Comparison of ENCODE assay signal across 17 cellular contexts in the genomic region with DNA sequence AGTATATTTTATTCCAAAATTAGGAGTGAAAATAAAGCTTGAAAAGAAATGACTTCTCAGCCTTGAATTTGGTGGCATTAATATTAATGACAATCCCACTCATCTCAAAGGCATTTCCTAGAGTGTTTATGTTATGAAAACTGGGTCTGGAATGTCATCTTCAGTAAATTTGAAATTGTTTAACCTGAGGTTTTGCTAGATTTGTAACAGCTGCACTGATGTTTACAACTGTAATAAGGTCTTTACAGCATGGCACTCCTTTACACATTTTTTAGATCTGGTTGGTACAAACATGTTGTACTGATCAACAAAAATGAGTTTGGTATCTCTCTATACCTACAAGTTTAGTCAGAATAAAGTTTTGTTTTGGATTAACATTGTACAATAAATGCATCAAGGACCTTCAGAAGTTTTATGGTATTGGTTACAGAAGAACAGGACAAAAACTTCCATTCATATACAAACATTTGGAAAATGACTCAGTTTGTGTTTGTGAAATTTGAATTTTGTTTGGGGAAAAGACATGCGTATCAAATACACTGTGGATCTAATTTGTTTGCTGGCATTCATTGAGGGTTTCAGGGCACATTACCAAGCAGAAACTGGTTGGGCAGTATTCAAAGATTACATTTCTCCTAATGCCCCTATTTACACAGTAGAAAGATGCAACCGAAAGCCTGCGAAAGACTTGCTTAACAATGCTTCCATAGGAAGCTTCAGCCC. TPM values are rescaled to one million over a fixed set of nuclear protein-coding genes. Genes with fewer than 3 reads are reported as not detected.
A peak's percentile ranks its signal among the peaks of the same experiment; 100 is the strongest.
DNase-seq lines count a peak whose midpoint lies in the region; ATAC-seq and TF ChIP-seq lines count a peak whose summit lies in the region.
"Had no signal": no experiment of that assay in that cellular context is flagged by ENCODE, and none has a peak within 500 bp of the region (broad histone marks: within the 10 kb centered on the region; RNA-seq: fewer than 3 reads in every experiment).

No MANE protein-coding gene starts in this region.

- H3K36me3 ChIP-seq in CD4-positive, CD25-positive, alpha-beta regulatory T cell (ENCODE audit: control insufficient read depth, insufficient read depth, low read length) = no peaks in the 10 kb centered on the region
- no peaks in the 10 kb centered on the region for H3K36me3 ChIP-seq in WERI-Rb-1
- H3K36me3 ChIP-seq in MG63 = no peaks in the 10 kb centered on the region

- H3K36me3 Mint-ChIP-seq in CD4-positive, CD25-positive, alpha-beta regulatory T cell = peaks cover 4% of the 10 kb centered on the region
- H3K36me3 Mint-ChIP-seq in mesothelial cell of epicardium = no peaks in the 10 kb centered on the region
- peaks cover 4% of the 10 kb centered on the region for H3K36me3 Mint-ChIP-seq in activated CD8-positive, alpha-beta memory T cell treated with anti-CD3 and anti-CD28 coated beads, Interleukin-2, amount 10 ng/mL, durations not matched to agents 7 days and 5 days
- H3K36me3 Mint-ChIP-seq: natural killer cell had no signal

- H3K4me1 Mint-ChIP-seq in CD4-positive, CD25-positive, alpha-beta regulatory T cell = peaks cover 23 to 33% (median 30%) of the 10 kb centered on the region in 4 donors
- H3K4me1 Mint-ChIP-seq in mesothelial cell of epicardium = peaks cover 19% of the 10 kb centered on the region
- H3K4me1 Mint-ChIP-seq in activated CD8-positive, alpha-beta memory T cell treated with anti-CD3 and anti-CD28 coated beads, Interleukin-2, amount 10 ng/mL, durations not matched to agents 7 days and 5 days = peaks cover 5% of the 10 kb centered on the region

- no peaks in the 10 kb centered on the region for H3K9me3 Mint-ChIP-seq in CD4-positive, CD25-positive, alpha-beta regulatory T cell
- peaks cover 6% of the 10 kb centered on the region for H3K9me3 Mint-ChIP-seq in mesothelial cell of epicardium
- no peaks in the 10 kb centered on the region for H3K9me3 Mint-ChIP-seq in activated CD8-positive, alpha-beta memory T cell treated with anti-CD3 and anti-CD28 coated beads, Interleukin-2, amount 10 ng/mL, durations not matched to agents 7 days and 5 days (ENCODE audit: low read depth)
- H3K9me3 Mint-ChIP-seq: activated naive CD4-positive, alpha-beta T cell treated with anti-CD3 and anti-CD28 coated beads, Interleukin-2, amount 10 ng/mL, durations not matched to agents 7 days and 5 days; natural killer cell had no signal

- no peak for TF ChIP-seq CTCF in mesothelial cell of epicardium (IDR thresholded peaks at IDR 0.05; ENCODE audit: unreplicated experiment)
- no peak for TF ChIP-seq CTCF in WERI-Rb-1 (IDR thresholded peaks at IDR 0.05; ENCODE audit: low read depth, low read length)

- H3K9me3 ChIP-seq in CD4-positive, CD25-positive, alpha-beta regulatory T cell (ENCODE audit: control insufficient read depth in 2 of 2, low read length in 2 of 2) = no peaks in the 10 kb centered on the region
- H3K9me3 ChIP-seq in WERI-Rb-1 (ENCODE audit: severe bottlenecking) (no peaks in the 10 kb centered on the region), MG63 (no peaks in the 10 kb centered on the region)

- no peak overlapping the region for H3K4me3 Mint-ChIP-seq in CD4-positive, CD25-positive, alpha-beta regulatory T cell
- H3K4me3 Mint-ChIP-seq in mesothelial cell of epicardium = no peak overlapping the region
- no peak overlapping the region for H3K4me3 Mint-ChIP-seq in activated CD8-positive, alpha-beta memory T cell treated with anti-CD3 and anti-CD28 coated beads, Interleukin-2, amount 10 ng/mL, durations not matched to agents 7 days and 5 days
- H3K4me3 Mint-ChIP-seq: activated naive CD4-positive, alpha-beta T cell treated with anti-CD3 and anti-CD28 coated beads, Interleukin-2, amount 10 ng/mL, durations not matched to agents 7 days and 5 days; natural killer cell had no signal

- CTCF ChIA-PET in activated CD8-positive, alpha-beta memory T cell treated with anti-CD3 and anti-CD28 coated beads, Interleukin-2, amount 10 ng/mL, durations not matched to agents 7 days and 5 days (lab: Charles Lee) = no interaction called here

- H3K27me3 Mint-ChIP-seq in CD4-positive, CD25-positive, alpha-beta regulatory T cell = no peaks in the 10 kb centered on the region
- no peaks in the 10 kb centered on the region for H3K27me3 Mint-ChIP-seq in mesothelial cell of epicardium (ENCODE audit: low read depth)
- H3K27me3 Mint-ChIP-seq in activated CD8-positive, alpha-beta memory T cell treated with anti-CD3 and anti-CD28 coated beads, Interleukin-2, amount 10 ng/mL, durations not matched to agents 7 days and 5 days = no peaks in the 10 kb centered on the region
- H3K27me3 Mint-ChIP-seq: activated naive CD4-positive, alpha-beta T cell treated with anti-CD3 and anti-CD28 coated beads, Interleukin-2, amount 10 ng/mL, durations not matched to agents 7 days and 5 days had no signal

- no peak for DNase-seq in CD4-positive, CD25-positive, alpha-beta regulatory T cell
- DNase-seq in M059J (ENCODE audit: low read depth) = peak; percentile 60
- DNase-seq in dedifferentiated amniotic fluid mesenchymal stem cell (ENCODE audit: extremely low spot score) = peak; percentile 19
- no peak for DNase-seq in mesothelial cell of epicardium (ENCODE audit: low spot score in 2 of 2, unreplicated experiment in 2 of 2)
- no peak for DNase-seq in activated CD8-positive, alpha-beta memory T cell treated with anti-CD3 and anti-CD28 coated beads, Interleukin-2, amount 10 ng/mL, durations not matched to agents 7 days and 5 days
- DNase-seq in WERI-Rb-1 = no peak
- DNase-seq in MG63 = no peak
- DNase-seq in activated CD4-positive, alpha-beta T cell treated with anti-CD3 and anti-CD28 coated beads, Interleukin-2, amount 50 U/mL, for 1 hour = no peak
- DNase-seq: activated naive CD4-positive, alpha-beta T cell treated with anti-CD3 and anti-CD28 coated beads, Interleukin-2, amount 10 ng/mL, durations not matched to agents 7 days and 5 days; DMS79; foreskin keratinocyte; natural killer cell; NCI-H2171; stimulated activated CD4-positive, alpha-beta T cell treated with anti-CD3 and anti-CD28 coated beads, Interleukin-1b, Interleukin-23, amount 100 ng/mL, for 48 hours; substantia nigra had no signal

- no peaks in the 10 kb centered on the region for H3K27me3 ChIP-seq in CD4-positive, CD25-positive, alpha-beta regulatory T cell (ENCODE audit: control insufficient read depth, insufficient read depth, low read length)
- H3K27me3 ChIP-seq in WERI-Rb-1 (ENCODE audit: insufficient read depth, low read depth, severe bottlenecking) = no peaks in the 10 kb centered on the region
- no peaks in the 10 kb centered on the region for H3K27me3 ChIP-seq in MG63
- H3K27me3 ChIP-seq: foreskin keratinocyte had no signal

- no peak for ATAC-seq in CD4-positive, CD25-positive, alpha-beta regulatory T cell (ENCODE audit: low read depth in 2 of 2)
- ATAC-seq in activated CD8-positive, alpha-beta memory T cell treated with anti-CD3 and anti-CD28 coated beads, Interleukin-2, amount 10 ng/mL, durations not matched to agents 7 days and 5 days = no peak
- ATAC-seq: activated CD4-positive, CD25-positive, alpha-beta regulatory T cell treated with anti-CD3 and anti-CD28 coated beads, Interleukin-2, amount 50 U/mL, for 24 hours; foreskin keratinocyte; natural killer cell had no signal

- H3K27ac Mint-ChIP-seq in CD4-positive, CD25-positive, alpha-beta regulatory T cell = peak overlapping the region in 2 of 3 donors; percentile 15 to 48
- peak overlapping the region; percentile 1 for H3K27ac Mint-ChIP-seq in mesothelial cell of epicardium
- H3K27ac Mint-ChIP-seq in activated CD8-positive, alpha-beta memory T cell treated with anti-CD3 and anti-CD28 coated beads, Interleukin-2, amount 10 ng/mL, durations not matched to agents 7 days and 5 days = no peak overlapping the region
- H3K27ac Mint-ChIP-seq: activated naive CD4-positive, alpha-beta T cell treated with anti-CD3 and anti-CD28 coated beads, Interleukin-2, amount 10 ng/mL, durations not matched to agents 7 days and 5 days; natural killer cell had no signal

- H3K4me3 ChIP-seq in CD4-positive, CD25-positive, alpha-beta regulatory T cell (ENCODE audit: low read depth, low read length) = no peak overlapping the region
- H3K4me3 ChIP-seq in WERI-Rb-1 (ENCODE audit: low read depth, low read length) = no peak overlapping the region
- no peak overlapping the region for H3K4me3 ChIP-seq in MG63
- H3K4me3 ChIP-seq: lung had no signal

- H3K4me1 ChIP-seq in CD4-positive, CD25-positive, alpha-beta regulatory T cell (ENCODE audit: control insufficient read depth, insufficient read depth, low read length, poor library complexity, severe bottlenecking) = peaks cover 5% of the 10 kb centered on the region

- no peak overlapping the region for H3K27ac ChIP-seq in CD4-positive, CD25-positive, alpha-beta regulatory T cell (ENCODE audit: insufficient read depth, low read length, poor library complexity, severe bottlenecking)
- no peak overlapping the region for H3K27ac ChIP-seq in WERI-Rb-1
- H3K27ac ChIP-seq: foreskin keratinocyte had no signal

RNA-seq across cellular contexts. Expression of a gene that starts 11.6 kb away (rescaled TPM):
- total RNA-seq in CD4-positive, CD25-positive, alpha-beta regulatory T cell = 7.5 TPM
- polyA plus RNA-seq in CD4-positive, CD25-positive, alpha-beta regulatory T cell = 1 to 10 TPM; 2.8 to 6.1 (median 4.8) TPM
- total RNA-seq in M059J (2014; rRNA removed; shearing (Covaris generic)) = 16.5 and 20.5 TPM in 2 replicates
- 20.2 to 22.5 TPM (median 22.5 TPM) in 3 replicates for total RNA-seq in mesothelial cell of epicardium
- 10 to 100 TPM; 18.4 to 18.8 TPM for total RNA-seq in activated CD8-positive, alpha-beta memory T cell treated with anti-CD3 and anti-CD28 coated beads, Interleukin-2, amount 10 ng/mL, durations not matched to agents 7 days and 5 days
- 10.7 and 22.2 TPM in 2 replicates for total RNA-seq in MG63 (2014; rRNA removed; shearing (Covaris generic); ENCODE audit: low replicate concordance)

Comparison
In these comparisons a context has a peak if more than half of its experiments do, and no peak if none do; other contexts are left out.
1. DNase-seq: peak in M059J (single experiment) and dedifferentiated amniotic fluid mesenchymal stem cell (single experiment); none in CD4-positive, CD25-positive, alpha-beta regulatory T cell (0 of 3), mesothelial cell of epicardium (0 of 2), activated CD8-positive, alpha-beta memory T cell treated with anti-CD3 and anti-CD28 coated beads, Interleukin-2, amount 10 ng/mL, durations not matched to agents 7 days and 5 days (single experiment), WERI-Rb-1 (single experiment), MG63 (single experiment) and activated CD4-positive, alpha-beta T cell treated with anti-CD3 and anti-CD28 coated beads, Interleukin-2, amount 50 U/mL, for 1 hour (single experiment).